1 cellular context compared by ENCODE assay signal in the genomic region with DNA sequence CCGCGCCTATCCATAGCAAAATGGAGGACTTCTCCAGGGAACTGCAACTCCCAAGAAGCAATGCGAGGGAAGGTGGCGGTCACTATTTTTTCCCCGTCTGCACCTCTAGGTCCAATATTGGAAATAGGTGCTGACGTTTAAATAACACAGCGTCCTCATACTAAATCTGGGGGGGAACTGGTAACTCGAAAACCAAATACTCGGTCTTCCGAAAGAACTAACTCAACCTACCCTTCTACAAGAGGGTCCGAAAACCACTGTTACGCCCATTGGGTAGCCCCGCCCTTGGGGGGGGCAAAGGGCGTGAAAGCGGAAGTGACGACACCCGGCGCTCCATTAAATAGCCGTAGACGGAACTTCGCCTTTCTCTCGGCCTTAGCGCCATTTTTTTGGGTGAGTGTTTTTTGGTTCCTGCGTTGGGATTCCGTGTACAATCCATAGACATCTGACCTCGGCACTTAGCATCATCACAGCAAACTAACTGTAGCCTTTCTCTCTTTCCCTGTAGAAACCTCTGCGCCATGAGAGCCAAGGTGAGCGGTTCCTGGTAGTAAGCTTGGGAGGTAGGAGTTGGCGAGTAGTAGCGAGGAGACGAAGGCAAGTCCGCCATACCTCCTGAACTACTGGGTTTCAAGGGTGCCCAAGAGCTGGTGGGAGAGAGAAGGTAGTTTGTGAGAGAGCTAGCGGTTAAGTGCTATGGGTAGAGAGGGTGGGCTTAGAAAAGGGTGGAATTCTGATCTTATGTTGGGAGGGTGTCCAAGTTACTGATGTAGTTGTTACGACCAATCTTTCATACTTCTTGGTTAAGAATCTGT.
TF ChIP-seq lines count a peak whose summit lies in the region.

Gene RPL41 (plus strand): TSS at position 367 of the 815 bp plus-strand sequence.

TF ChIP-seq in HEK293, 187 proteins besides CTCF, POLR2A, EP300 and RAD21 (continued from another document and continues in another):
- TF ChIP-seq, protein P1, sequence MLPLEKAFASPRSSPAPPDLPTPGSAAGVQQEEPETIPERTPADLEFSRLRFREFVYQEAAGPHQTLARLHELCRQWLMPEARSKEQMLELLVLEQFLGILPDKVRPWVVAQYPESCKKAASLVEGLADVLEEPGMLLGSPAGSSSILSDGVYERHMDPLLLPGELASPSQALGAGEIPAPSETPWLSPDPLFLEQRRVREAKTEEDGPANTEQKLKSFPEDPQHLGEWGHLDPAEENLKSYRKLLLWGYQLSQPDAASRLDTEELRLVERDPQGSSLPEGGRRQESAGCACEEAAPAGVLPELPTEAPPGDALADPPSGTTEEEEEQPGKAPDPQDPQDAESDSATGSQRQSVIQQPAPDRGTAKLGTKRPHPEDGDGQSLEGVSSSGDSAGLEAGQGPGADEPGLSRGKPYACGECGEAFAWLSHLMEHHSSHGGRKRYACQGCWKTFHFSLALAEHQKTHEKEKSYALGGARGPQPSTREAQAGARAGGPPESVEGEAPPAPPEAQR (tag by site-specific recombination; IDR thresholded peaks at IDR 0.05) = 0 out of 2 replicates have a peak, but pooled peaks have one; percentile 56
- peak; percentile 58; the same call in 1 of the 2 replicates for TF ChIP-seq ZNF843 (tag by site-specific recombination; IDR thresholded peaks at IDR 0.05)
- TF ChIP-seq ZNF2 (tag by site-specific recombination; IDR thresholded peaks at IDR 0.05) = peak; percentile 98
- TF ChIP-seq ZNF610 (tag by site-specific recombination; IDR thresholded peaks at IDR 0.05; ENCODE audit: borderline replicate concordance) = peak; percentile 37; the same call in 1 of the 2 replicates
- TF ChIP-seq SP7 (tag by site-specific recombination; IDR thresholded peaks at IDR 0.05) = peak; percentile 85; the same call in 1 of the 2 replicates
- TF ChIP-seq ZNF394 (tag by site-specific recombination; IDR thresholded peaks at IDR 0.05; ENCODE audit: borderline replicate concordance) = peak; percentile 46; the same call in 1 of the 2 replicates
- TF ChIP-seq ZNF530 (tag by site-specific recombination; IDR thresholded peaks at IDR 0.05; ENCODE audit: low read depth) = no peak
- peak; percentile 84 for TF ChIP-seq ZNF221 (tag by site-specific recombination; IDR thresholded peaks at IDR 0.05; ENCODE audit: borderline replicate concordance)
- TF ChIP-seq ZNF600 (tag by site-specific recombination; IDR thresholded peaks at IDR 0.05) = peak; percentile 11; the same call in 1 of the 2 replicates
- TF ChIP-seq, protein P2, sequence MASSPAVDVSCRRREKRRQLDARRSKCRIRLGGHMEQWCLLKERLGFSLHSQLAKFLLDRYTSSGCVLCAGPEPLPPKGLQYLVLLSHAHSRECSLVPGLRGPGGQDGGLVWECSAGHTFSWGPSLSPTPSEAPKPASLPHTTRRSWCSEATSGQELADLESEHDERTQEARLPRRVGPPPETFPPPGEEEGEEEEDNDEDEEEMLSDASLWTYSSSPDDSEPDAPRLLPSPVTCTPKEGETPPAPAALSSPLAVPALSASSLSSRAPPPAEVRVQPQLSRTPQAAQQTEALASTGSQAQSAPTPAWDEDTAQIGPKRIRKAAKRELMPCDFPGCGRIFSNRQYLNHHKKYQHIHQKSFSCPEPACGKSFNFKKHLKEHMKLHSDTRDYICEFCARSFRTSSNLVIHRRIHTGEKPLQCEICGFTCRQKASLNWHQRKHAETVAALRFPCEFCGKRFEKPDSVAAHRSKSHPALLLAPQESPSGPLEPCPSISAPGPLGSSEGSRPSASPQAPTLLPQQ (tag by site-specific recombination; IDR thresholded peaks at IDR 0.05) = peak; percentile 83
- TF ChIP-seq ZSCAN16 (tag by site-specific recombination; IDR thresholded peaks at IDR 0.05) = no peak
- peak; percentile 67 for TF ChIP-seq KLF10 (tag by site-specific recombination; IDR thresholded peaks at IDR 0.05)
- peak; percentile 83; the same call in 1 of the 2 replicates for TF ChIP-seq ZSCAN23 (tag by site-specific recombination; IDR thresholded peaks at IDR 0.05)
- TF ChIP-seq ZNF785 (tag by site-specific recombination; IDR thresholded peaks at IDR 0.05) = peak; percentile 62; the same call in 1 of the 2 replicates
- TF ChIP-seq ZNF366 (tag by site-specific recombination; conservative IDR thresholded peaks at IDR 0.05) = peak; percentile 44; the same call in 1 of the 2 replicates
- peak; percentile 92 for TF ChIP-seq ZSCAN30 (tag by site-specific recombination; IDR thresholded peaks at IDR 0.05)
- TF ChIP-seq ZNF580 (tag by site-specific recombination; IDR thresholded peaks at IDR 0.05) = peak; percentile 59; the same call in 1 of the 2 replicates
- no peak for TF ChIP-seq REPIN1 (tag by site-specific recombination; IDR thresholded peaks at IDR 0.05; ENCODE audit: low read depth)
- TF ChIP-seq GLIS2 (tag by site-specific recombination; IDR thresholded peaks at IDR 0.05) = peak; percentile 23; the same call in 1 of the 2 replicates
- no peak for TF ChIP-seq ZNF138 (tag by site-specific recombination; IDR thresholded peaks at IDR 0.05; ENCODE audit: borderline replicate concordance)
- TF ChIP-seq ZNF629 (tag by site-specific recombination; IDR thresholded peaks at IDR 0.05) = peak; percentile 76
- TF ChIP-seq, protein P3, sequence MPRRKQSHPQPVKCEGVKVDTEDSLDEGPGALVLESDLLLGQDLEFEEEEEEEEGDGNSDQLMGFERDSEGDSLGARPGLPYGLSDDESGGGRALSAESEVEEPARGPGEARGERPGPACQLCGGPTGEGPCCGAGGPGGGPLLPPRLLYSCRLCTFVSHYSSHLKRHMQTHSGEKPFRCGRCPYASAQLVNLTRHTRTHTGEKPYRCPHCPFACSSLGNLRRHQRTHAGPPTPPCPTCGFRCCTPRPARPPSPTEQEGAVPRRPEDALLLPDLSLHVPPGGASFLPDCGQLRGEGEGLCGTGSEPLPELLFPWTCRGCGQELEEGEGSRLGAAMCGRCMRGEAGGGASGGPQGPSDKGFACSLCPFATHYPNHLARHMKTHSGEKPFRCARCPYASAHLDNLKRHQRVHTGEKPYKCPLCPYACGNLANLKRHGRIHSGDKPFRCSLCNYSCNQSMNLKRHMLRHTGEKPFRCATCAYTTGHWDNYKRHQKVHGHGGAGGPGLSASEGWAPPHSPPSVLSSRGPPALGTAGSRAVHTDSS (tag by site-specific recombination; IDR thresholded peaks at IDR 0.05) = 0 out of 2 replicates have a peak, but pooled peaks have one; percentile 40
- no peak for TF ChIP-seq SETDB1 (IDR thresholded peaks at IDR 0.05; ENCODE audit: insufficient read length, low read length)
- TF ChIP-seq ZNF423 (tag by site-specific recombination; IDR thresholded peaks at IDR 0.05) = no peak
- TF ChIP-seq KLF8 (tag by site-specific recombination; IDR thresholded peaks at IDR 0.05) = peak; percentile 93
- peak; percentile 98 for TF ChIP-seq ZNF660 (tag by site-specific recombination; IDR thresholded peaks at IDR 0.05)
- no peak for TF ChIP-seq OSR2 (tag by site-specific recombination; IDR thresholded peaks at IDR 0.05)
- peak; percentile 84 for TF ChIP-seq ZBTB17 (tag by site-specific recombination; IDR thresholded peaks at IDR 0.05)
- no peak for TF ChIP-seq ZNF514 (tag by site-specific recombination; IDR thresholded peaks at IDR 0.05)
- peak; percentile 15; the same call in 1 of the 2 replicates for TF ChIP-seq GLIS1 (tag by site-specific recombination; IDR thresholded peaks at IDR 0.05)
- TF ChIP-seq ZNF24 (tag by site-specific recombination; IDR thresholded peaks at IDR 0.05) = peak; percentile 76; the same call in 1 of the 2 replicates
- TF ChIP-seq ZNF214 (tag by site-specific recombination; IDR thresholded peaks at IDR 0.05; ENCODE audit: borderline replicate concordance) = no peak
- peak; percentile 59 for TF ChIP-seq ZNF324 (tag by site-specific recombination; IDR thresholded peaks at IDR 0.05)
- no peak for TF ChIP-seq ZFP41 (tag by site-specific recombination; IDR thresholded peaks at IDR 0.05; ENCODE audit: borderline replicate concordance)
- peak; percentile 68 for TF ChIP-seq KLF16 (tag by site-specific recombination; IDR thresholded peaks at IDR 0.05)
- TF ChIP-seq SP2 (tag by site-specific recombination; IDR thresholded peaks at IDR 0.05) = peak; percentile 85
- TF ChIP-seq GLI4 (tag by site-specific recombination; IDR thresholded peaks at IDR 0.05) = 0 out of 2 replicates have a peak, but pooled peaks have one; percentile 81
- TF ChIP-seq, protein P4, sequence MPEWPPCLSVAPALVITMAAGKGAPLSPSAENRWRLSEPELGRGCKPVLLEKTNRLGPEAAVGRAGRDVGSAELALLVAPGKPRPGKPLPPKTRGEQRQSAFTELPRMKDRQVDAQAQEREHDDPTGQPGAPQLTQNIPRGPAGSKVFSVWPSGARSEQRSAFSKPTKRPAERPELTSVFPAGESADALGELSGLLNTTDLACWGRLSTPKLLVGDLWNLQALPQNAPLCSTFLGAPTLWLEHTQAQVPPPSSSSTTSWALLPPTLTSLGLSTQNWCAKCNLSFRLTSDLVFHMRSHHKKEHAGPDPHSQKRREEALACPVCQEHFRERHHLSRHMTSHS (tag by site-specific recombination; IDR thresholded peaks at IDR 0.05) = 0 out of 2 replicates have a peak, but pooled peaks have one; percentile 10
- TF ChIP-seq, protein P5, sequence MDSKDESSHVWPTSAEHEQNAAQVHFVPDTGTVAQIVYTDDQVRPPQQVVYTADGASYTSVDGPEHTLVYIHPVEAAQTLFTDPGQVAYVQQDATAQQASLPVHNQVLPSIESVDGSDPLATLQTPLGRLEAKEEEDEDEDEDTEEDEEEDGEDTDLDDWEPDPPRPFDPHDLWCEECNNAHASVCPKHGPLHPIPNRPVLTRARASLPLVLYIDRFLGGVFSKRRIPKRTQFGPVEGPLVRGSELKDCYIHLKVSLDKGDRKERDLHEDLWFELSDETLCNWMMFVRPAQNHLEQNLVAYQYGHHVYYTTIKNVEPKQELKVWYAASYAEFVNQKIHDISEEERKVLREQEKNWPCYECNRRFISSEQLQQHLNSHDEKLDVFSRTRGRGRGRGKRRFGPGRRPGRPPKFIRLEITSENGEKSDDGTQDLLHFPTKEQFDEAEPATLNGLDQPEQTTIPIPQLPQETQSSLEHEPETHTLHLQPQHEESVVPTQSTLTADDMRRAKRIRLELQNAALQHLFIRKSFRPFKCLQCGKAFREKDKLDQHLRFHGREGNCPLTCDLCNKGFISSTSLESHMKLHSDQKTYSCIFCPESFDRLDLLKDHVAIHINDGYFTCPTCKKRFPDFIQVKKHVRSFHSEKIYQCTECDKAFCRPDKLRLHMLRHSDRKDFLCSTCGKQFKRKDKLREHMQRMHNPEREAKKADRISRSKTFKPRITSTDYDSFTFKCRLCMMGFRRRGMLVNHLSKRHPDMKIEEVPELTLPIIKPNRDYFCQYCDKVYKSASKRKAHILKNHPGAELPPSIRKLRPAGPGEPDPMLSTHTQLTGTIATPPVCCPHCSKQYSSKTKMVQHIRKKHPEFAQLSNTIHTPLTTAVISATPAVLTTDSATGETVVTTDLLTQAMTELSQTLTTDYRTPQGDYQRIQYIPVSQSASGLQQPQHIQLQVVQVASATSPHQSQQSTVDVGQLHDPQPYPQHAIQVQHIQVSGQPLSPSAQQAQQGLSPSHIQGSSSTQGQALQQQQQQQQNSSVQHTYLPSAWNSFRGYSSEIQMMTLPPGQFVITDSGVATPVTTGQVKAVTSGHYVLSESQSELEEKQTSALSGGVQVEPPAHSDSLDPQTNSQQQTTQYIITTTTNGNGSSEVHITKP (tag by site-specific recombination; IDR thresholded peaks at IDR 0.05) = peak; percentile 94
- no peak for TF ChIP-seq ZNF302 (tag by site-specific recombination; IDR thresholded peaks at IDR 0.05; ENCODE audit: low read depth)
- peak; percentile 91 for TF ChIP-seq ZNF76 (tag by site-specific recombination; IDR thresholded peaks at IDR 0.05; ENCODE audit: borderline replicate concordance, low read depth)
- TF ChIP-seq, protein P6, sequence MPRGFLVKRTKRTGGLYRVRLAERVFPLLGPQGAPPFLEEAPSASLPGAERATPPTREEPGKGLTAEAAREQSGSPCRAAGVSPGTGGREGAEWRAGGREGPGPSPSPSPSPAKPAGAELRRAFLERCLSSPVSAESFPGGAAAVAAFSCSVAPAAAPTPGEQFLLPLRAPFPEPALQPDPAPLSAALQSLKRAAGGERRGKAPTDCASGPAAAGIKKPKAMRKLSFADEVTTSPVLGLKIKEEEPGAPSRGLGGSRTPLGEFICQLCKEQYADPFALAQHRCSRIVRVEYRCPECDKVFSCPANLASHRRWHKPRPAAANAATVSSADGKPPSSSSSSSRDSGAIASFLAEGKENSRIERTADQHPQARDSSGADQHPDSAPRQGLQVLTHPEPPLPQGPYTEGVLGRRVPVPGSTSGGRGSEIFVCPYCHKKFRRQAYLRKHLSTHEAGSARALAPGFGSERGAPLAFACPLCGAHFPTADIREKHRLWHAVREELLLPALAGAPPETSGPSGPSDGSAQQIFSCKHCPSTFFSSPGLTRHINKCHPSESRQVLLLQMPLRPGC (tag by site-specific recombination; IDR thresholded peaks at IDR 0.05) = peak; percentile 75
- no peak for TF ChIP-seq ZNF521 (tag by site-specific recombination; IDR thresholded peaks at IDR 0.05)
- TF ChIP-seq PATZ1 (tag by site-specific recombination; IDR thresholded peaks at IDR 0.05) = peak; percentile 96
- TF ChIP-seq BCL11A (tag by site-specific recombination; IDR thresholded peaks at IDR 0.05; ENCODE audit: low read depth) = peak; percentile 8; the same call in 1 of the 2 replicates
- TF ChIP-seq ZNF670 (tag by site-specific recombination; IDR thresholded peaks at IDR 0.05; ENCODE audit: low read depth) = no peak
